ENCODE assay signal across 1 cellular context in the genomic region with DNA sequence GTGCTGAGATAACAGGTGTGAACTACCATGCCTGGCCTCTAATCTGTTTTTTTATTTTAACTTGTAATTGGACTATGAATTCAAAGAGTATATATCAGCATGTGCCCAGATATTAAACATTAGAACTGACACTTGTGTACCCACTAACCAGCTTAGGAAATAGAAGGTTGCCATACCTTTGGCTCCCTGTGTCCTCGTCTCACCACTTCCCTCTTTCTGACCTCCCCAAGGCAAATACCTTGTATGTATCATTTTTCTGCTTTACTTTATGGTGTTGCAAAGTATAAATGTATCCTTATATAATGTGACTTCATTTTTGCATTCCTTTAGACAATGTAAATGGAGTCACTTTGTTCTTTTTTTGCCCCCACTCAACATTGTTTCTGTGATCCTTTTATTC.
TF ChIP-seq lines count a peak whose summit lies in the region.

No MANE protein-coding gene starts in this region.

TF ChIP-seq in SK-N-SH treated with all-trans-retinoic acid at 6 μM for 48 hours, 23 proteins besides CTCF, POLR2A, EP300 and RAD21 (continued from another document):
- TF ChIP-seq, protein P1, sequence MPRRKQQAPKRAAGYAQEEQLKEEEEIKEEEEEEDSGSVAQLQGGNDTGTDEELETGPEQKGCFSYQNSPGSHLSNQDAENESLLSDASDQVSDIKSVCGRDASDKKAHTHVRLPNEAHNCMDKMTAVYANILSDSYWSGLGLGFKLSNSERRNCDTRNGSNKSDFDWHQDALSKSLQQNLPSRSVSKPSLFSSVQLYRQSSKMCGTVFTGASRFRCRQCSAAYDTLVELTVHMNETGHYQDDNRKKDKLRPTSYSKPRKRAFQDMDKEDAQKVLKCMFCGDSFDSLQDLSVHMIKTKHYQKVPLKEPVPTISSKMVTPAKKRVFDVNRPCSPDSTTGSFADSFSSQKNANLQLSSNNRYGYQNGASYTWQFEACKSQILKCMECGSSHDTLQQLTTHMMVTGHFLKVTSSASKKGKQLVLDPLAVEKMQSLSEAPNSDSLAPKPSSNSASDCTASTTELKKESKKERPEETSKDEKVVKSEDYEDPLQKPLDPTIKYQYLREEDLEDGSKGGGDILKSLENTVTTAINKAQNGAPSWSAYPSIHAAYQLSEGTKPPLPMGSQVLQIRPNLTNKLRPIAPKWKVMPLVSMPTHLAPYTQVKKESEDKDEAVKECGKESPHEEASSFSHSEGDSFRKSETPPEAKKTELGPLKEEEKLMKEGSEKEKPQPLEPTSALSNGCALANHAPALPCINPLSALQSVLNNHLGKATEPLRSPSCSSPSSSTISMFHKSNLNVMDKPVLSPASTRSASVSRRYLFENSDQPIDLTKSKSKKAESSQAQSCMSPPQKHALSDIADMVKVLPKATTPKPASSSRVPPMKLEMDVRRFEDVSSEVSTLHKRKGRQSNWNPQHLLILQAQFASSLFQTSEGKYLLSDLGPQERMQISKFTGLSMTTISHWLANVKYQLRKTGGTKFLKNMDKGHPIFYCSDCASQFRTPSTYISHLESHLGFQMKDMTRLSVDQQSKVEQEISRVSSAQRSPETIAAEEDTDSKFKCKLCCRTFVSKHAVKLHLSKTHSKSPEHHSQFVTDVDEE (CRISPR knock-in tag; IDR thresholded peaks at IDR 0.05) = no peak
- TF ChIP-seq, protein P2, sequence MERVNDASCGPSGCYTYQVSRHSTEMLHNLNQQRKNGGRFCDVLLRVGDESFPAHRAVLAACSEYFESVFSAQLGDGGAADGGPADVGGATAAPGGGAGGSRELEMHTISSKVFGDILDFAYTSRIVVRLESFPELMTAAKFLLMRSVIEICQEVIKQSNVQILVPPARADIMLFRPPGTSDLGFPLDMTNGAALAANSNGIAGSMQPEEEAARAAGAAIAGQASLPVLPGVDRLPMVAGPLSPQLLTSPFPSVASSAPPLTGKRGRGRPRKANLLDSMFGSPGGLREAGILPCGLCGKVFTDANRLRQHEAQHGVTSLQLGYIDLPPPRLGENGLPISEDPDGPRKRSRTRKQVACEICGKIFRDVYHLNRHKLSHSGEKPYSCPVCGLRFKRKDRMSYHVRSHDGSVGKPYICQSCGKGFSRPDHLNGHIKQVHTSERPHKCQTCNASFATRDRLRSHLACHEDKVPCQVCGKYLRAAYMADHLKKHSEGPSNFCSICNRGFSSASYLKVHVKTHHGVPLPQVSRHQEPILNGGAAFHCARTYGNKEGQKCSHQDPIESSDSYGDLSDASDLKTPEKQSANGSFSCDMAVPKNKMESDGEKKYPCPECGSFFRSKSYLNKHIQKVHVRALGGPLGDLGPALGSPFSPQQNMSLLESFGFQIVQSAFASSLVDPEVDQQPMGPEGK (CRISPR knock-in tag; IDR thresholded peaks at IDR 0.05; ENCODE audit: borderline replicate concordance) = no peak
- no peak for TF ChIP-seq TCF4 (CRISPR knock-in tag; IDR thresholded peaks at IDR 0.05; ENCODE audit: borderline replicate concordance)
- TF ChIP-seq ISL1 (CRISPR knock-in tag; IDR thresholded peaks at IDR 0.05) = no peak
- TF ChIP-seq, protein P3, sequence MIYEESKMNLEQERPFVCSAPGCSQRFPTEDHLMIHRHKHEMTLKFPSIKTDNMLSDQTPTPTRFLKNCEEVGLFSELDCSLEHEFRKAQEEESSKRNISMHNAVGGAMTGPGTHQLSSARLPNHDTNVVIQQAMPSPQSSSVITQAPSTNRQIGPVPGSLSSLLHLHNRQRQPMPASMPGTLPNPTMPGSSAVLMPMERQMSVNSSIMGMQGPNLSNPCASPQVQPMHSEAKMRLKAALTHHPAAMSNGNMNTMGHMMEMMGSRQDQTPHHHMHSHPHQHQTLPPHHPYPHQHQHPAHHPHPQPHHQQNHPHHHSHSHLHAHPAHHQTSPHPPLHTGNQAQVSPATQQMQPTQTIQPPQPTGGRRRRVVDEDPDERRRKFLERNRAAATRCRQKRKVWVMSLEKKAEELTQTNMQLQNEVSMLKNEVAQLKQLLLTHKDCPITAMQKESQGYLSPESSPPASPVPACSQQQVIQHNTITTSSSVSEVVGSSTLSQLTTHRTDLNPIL (CRISPR knock-in tag; IDR thresholded peaks at IDR 0.05; ENCODE audit: low read depth) = no peak
- no peak for TF ChIP-seq TOX (CRISPR knock-in tag; IDR thresholded peaks at IDR 0.05; ENCODE audit: borderline replicate concordance)
- TF ChIP-seq, protein P4, sequence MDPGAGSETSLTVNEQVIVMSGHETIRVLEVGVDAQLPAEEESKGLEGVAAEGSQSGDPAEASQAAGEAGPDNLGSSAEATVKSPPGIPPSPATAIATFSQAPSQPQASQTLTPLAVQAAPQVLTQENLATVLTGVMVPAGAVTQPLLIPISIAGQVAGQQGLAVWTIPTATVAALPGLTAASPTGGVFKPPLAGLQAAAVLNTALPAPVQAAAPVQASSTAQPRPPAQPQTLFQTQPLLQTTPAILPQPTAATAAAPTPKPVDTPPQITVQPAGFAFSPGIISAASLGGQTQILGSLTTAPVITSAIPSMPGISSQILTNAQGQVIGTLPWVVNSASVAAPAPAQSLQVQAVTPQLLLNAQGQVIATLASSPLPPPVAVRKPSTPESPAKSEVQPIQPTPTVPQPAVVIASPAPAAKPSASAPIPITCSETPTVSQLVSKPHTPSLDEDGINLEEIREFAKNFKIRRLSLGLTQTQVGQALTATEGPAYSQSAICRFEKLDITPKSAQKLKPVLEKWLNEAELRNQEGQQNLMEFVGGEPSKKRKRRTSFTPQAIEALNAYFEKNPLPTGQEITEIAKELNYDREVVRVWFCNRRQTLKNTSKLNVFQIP (CRISPR knock-in tag; IDR thresholded peaks at IDR 0.05; ENCODE audit: borderline replicate concordance, low read depth) = no peak
- TF ChIP-seq, protein P5, sequence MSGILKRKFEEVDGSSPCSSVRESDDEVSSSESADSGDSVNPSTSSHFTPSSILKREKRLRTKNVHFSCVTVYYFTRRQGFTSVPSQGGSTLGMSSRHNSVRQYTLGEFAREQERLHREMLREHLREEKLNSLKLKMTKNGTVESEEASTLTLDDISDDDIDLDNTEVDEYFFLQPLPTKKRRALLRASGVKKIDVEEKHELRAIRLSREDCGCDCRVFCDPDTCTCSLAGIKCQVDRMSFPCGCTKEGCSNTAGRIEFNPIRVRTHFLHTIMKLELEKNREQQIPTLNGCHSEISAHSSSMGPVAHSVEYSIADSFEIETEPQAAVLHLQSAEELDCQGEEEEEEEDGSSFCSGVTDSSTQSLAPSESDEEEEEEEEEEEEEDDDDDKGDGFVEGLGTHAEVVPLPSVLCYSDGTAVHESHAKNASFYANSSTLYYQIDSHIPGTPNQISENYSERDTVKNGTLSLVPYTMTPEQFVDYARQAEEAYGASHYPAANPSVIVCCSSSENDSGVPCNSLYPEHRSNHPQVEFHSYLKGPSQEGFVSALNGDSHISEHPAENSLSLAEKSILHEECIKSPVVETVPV (CRISPR knock-in tag; IDR thresholded peaks at IDR 0.05) = no peak
- no peak for TF ChIP-seq ZNF565 (CRISPR knock-in tag; conservative IDR thresholded peaks at IDR 0.05; ENCODE audit: low read depth)
- no peak for TF ChIP-seq RARB (CRISPR knock-in tag; IDR thresholded peaks at IDR 0.05)
